Comparison of ENCODE assay signal across 8 cellular contexts in genomic region chr16:89507834-89508590, GRCh38. TPM values are rescaled to one million over a fixed set of nuclear protein-coding genes. Genes with fewer than 3 reads are reported as not detected.
A peak's percentile ranks its signal among the peaks of the same experiment; 100 is the strongest.
DNase-seq lines count a peak whose midpoint lies in the region; ATAC-seq and TF ChIP-seq lines count a peak whose summit lies in the region.

Gene SPG7 (plus strand): TSS chr16:89508403. CDS start chr16:89508418, 15 bp downstream.

- H3K4me1 Mint-ChIP-seq in T-helper 17 cell: peaks cover 24% of the 10 kb centered on the region

- H3K36me3 Mint-ChIP-seq in T-helper 17 cell (ENCODE audit: low read depth): no peaks in the 10 kb centered on the region

- in situ Hi-C loops in GM13976 (cut with MboI; ENCODE audit: low sequenced_read_pairs, unreplicated experiment): no loop called here

- WGBS in urinary bladder: under 1% methylated on average over 90 of the region's 90 CpGs

- H3K4me3 ChIP-seq in urinary bladder (ENCODE audit: low read depth, low read length): peak within 1 kb of the TSS; percentile 81

- H3K4me1 ChIP-seq in urinary bladder (ENCODE audit: insufficient read depth): no peaks in the 10 kb centered on the region

- ATAC-seq in HG02759 (IDR thresholded peaks at IDR 0.05; ENCODE audit: unreplicated experiment): peak; percentile 79
- ATAC-seq in T-helper 17 cell: peak; percentile 74
- ATAC-seq in left ventricle myocardium superior: peak; percentile 93

- intact Hi-C loops in left ventricle myocardium superior (cut with micrococcal nuclease): no loop called here

- H3K9me3 ChIP-seq in T-helper 17 cell (ENCODE audit: control insufficient read depth, low read length, poor library complexity, severe bottlenecking): no peaks in the 10 kb centered on the region

- no peak for TF ChIP-seq CTCF in GM13976 (IDR thresholded peaks at IDR 0.05; ENCODE audit: borderline replicate concordance, control extremely low read depth, extremely low read depth, insufficient read depth, missing control alignments)

- peak within 1 kb of the TSS; percentile 95 for H3K27ac Mint-ChIP-seq in T-helper 17 cell

- H3K4me3 Mint-ChIP-seq in T-helper 17 cell: peak within 1 kb of the TSS; percentile 94

- no peaks in the 10 kb centered on the region for H3K27me3 Mint-ChIP-seq in T-helper 17 cell

- H3K27ac ChIP-seq in urinary bladder (ENCODE audit: low read depth): peak within 1 kb of the TSS; percentile 91

- H3K36me3 ChIP-seq in urinary bladder (ENCODE audit: insufficient read depth): no peaks in the 10 kb centered on the region

- peak; percentile 99 for DNase-seq in GM13976 (ENCODE audit: low spot score)
- DNase-seq in NCI-H1417 (lab: John Stamatoyannopoulos, UW): peak; percentile 75 to 88 (median 87)
- DNase-seq in T-helper 17 cell: peak; percentile 90 to 92 (median 91)
- peak; percentile 43 for DNase-seq in amniotic stem cell (lab: John Stamatoyannopoulos, UW)
- peak; percentile 93 for DNase-seq in left ventricle myocardium superior
- DNase-seq in pulmonary artery endothelial cell (ENCODE audit: low read depth, low spot score): peak; percentile 48

RNA-seq across cellular contexts. Expression of gene SPG7, which starts in this region (rescaled TPM):
- total RNA-seq in T-helper 17 cell: 100 to 1,000 TPM; 140 to 154 TPM
- total RNA-seq in left ventricle myocardium superior: 108 TPM
- total RNA-seq in pulmonary artery endothelial cell: 99.5 and 119 TPM in 2 replicates
- total RNA-seq in urinary bladder: 77.8 TPM
- 85.4 TPM for polyA plus RNA-seq in urinary bladder

Comparison
In these comparisons a context has a peak if more than half of its experiments do, and no peak if none do; other contexts are left out.
1. Peak in every context shown above with its lines: DNase-seq, ATAC-seq, H3K4me3 ChIP-seq and H3K27ac ChIP-seq.
2. DNase-seq: peak in every context shown above with its lines; median percentile 99 in GM13976; 93 in left ventricle myocardium superior; 91 in T-helper 17 cell; 87 in NCI-H1417; 48 in pulmonary artery endothelial cell; 43 in amniotic stem cell.